Comparison of ENCODE assay signal across 1 cellular context in genomic region chr1:190328361-190328760, GRCh38.
TF ChIP-seq lines count a peak whose summit lies in the region.

No MANE protein-coding gene starts in this region.

TF ChIP-seq in SK-N-SH, 30 proteins besides CTCF, POLR2A, EP300 and RAD21 (continued from another document):
- no peak for TF ChIP-seq REST (IDR thresholded peaks at IDR 0.05; ENCODE audit: low read depth, low read length)
- TF ChIP-seq GATA2 (CRISPR knock-in tag; IDR thresholded peaks at IDR 0.05) = no peak
- TF ChIP-seq NFIC (IDR thresholded peaks at IDR 0.05; ENCODE audit: borderline replicate concordance) = peak; percentile 16; the same call in 1 of the 2 replicates
